18 cellular contexts compared by ENCODE assay signal in the genomic region with DNA sequence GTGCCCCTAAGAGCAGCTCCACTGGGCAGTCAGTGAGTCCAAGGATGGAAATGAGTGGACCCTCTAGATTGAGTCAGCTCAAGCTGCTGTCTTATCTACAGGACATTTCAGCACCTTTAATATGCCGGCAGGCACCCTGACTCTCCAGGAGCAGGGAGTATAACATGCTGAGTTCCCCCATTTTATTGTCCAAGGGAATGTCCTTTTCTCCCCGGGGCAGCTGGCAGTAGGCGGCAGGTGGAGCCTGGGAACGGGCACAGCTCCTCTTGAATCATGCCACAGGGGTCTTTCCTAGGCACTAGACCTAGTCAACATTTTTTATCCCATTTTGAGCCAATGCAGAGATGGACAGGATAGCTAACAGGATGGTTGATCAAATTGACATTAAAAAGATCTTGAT. TPM values are rescaled to one million over a fixed set of nuclear protein-coding genes. Genes with fewer than 3 reads are reported as not detected.
"Had no signal": no experiment of that assay in that cellular context is flagged by ENCODE, and none has a peak within 500 bp of the region (broad histone marks: within the 10 kb centered on the region; RNA-seq: fewer than 3 reads in every experiment).

No MANE protein-coding gene starts in this region.

- H3K4me3 Mint-ChIP-seq: activated T-cell treated with anti-CD3 and anti-CD28 coated beads, Interleukin-2, amount 50 U/mL, for 4 hours; natural killer cell; stimulated activated naive B cell treated with anti-CD40 and anti-IgM and Interleukin-4, amounts not matched to agents 10 μg/mL and 1 μg/mL and 100 μg/mL, for 72 hours; WTC11 had no signal

- H3K36me3 ChIP-seq: adrenal gland, cardiac muscle cell, esophagus muscularis mucosa, left lung had no signal

- H3K9me3 ChIP-seq: adrenal gland, esophagus muscularis mucosa, left lung, mucosa of descending colon had no signal

- H3K4me1 ChIP-seq: adrenal gland, esophagus muscularis mucosa, left lung had no signal

- H3K27ac Mint-ChIP-seq: natural killer cell; stimulated activated naive B cell treated with anti-CD40 and anti-IgM and Interleukin-4, amounts not matched to agents 10 μg/mL and 1 μg/mL and 100 μg/mL, for 72 hours; WTC11 had no signal

- H3K27ac ChIP-seq: adrenal gland, cardiac muscle cell, coronary artery, esophagus muscularis mucosa, hepatocyte, left lung had no signal

- H3K9me3 Mint-ChIP-seq: activated T-cell treated with anti-CD3 and anti-CD28 coated beads, Interleukin-2, amount 50 U/mL, for 4 hours; natural killer cell; WTC11 had no signal

- H3K36me3 Mint-ChIP-seq: natural killer cell; stimulated activated naive B cell treated with anti-CD40 and anti-IgM and Interleukin-4, amounts not matched to agents 10 μg/mL and 1 μg/mL and 100 μg/mL, for 72 hours; WTC11 had no signal

- ATAC-seq: activated T-cell treated with anti-CD3 and anti-CD28 coated beads, Interleukin-2, amount 50 U/mL, for 4 hours; left lung; natural killer cell; Right ventricle myocardium inferior; stimulated activated naive B cell treated with anti-CD40 and anti-IgM and Interleukin-4, amounts not matched to agents 10 μg/mL and 1 μg/mL and 100 μg/mL, for 72 hours; WTC11 had no signal

- DNase-seq: activated CD4-positive, alpha-beta T cell treated with anti-CD3 and anti-CD28 coated beads, Interleukin-2, amount 50 U/mL, for 4 hours; activated gamma-delta T cell; activated T-cell treated with anti-CD3 and anti-CD28 coated beads, Interleukin-2, amount 50 U/mL, for 4 hours; adrenal gland; islet precursor cell; left lung; mucosa of descending colon; natural killer cell; retina; stimulated activated CD4-positive, alpha-beta T cell treated with anti-CD3 and anti-CD28 coated beads, Interleukin-2, amount 100 ng/mL, for 48 hours; stimulated activated naive B cell treated with anti-CD40 and anti-IgM and Interleukin-4, amounts not matched to agents 10 μg/mL and 1 μg/mL and 100 μg/mL, for 72 hours; trophoblast cell had no signal

- H3K27me3 ChIP-seq: adrenal gland had no signal

- H3K4me3 ChIP-seq: adrenal gland, cardiac muscle cell, coronary artery, esophagus muscularis mucosa, hepatocyte, left lung, mucosa of descending colon had no signal

- H3K4me1 Mint-ChIP-seq: stimulated activated naive B cell treated with anti-CD40 and anti-IgM and Interleukin-4, amounts not matched to agents 10 μg/mL and 1 μg/mL and 100 μg/mL, for 72 hours had no signal

RNA-seq across cellular contexts. Expression of gene WNT7A, which starts 14.8 kb away (rescaled TPM):
- total RNA-seq: cardiac muscle cell, esophagus muscularis mucosa, mucosa of descending colon, Right ventricle myocardium inferior had no signal
- polyA plus RNA-seq: adrenal gland, cardiac muscle cell had no signal
